Comparison of ENCODE assay signal across 1 cellular context in genomic region chr16:10895053-10895946, GRCh38.
A peak's percentile ranks its signal among the peaks of the same experiment; 100 is the strongest.
TF ChIP-seq lines count a peak whose summit lies in the region.

No MANE protein-coding gene starts in this region.

TF ChIP-seq in HepG2, 621 proteins besides CTCF, POLR2A, EP300 and RAD21 (continued from another document):
- peak; percentile 59; the same call in 1 of the 2 replicates for TF ChIP-seq MYPOP (CRISPR knock-in tag; IDR thresholded peaks at IDR 0.05)
- no peak for TF ChIP-seq TAF15 (IDR thresholded peaks at IDR 0.05; ENCODE audit: low read depth, low read length, poor library complexity, severe bottlenecking)
